In the genomic region with DNA sequence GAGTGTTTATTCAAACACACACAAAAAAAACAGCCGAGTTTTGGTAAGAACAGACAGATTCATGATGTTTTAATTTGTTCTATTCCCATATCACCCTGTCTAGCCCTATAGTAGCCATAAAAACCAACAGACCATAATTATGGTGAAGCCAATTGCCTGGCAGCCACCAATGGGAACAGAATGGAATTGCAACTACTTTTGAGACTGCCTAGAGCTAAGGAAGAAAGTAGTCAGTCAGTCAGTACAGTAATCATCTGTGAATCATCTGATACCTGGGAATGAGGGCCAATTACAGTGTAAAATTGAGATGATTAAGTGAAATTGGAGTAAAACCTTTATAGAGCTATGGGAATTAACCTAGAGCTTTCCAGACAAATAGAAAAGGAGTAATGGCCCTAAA, we compare ENCODE assay signal across 24 cellular contexts.
DNase-seq lines count a peak whose midpoint lies in the region; ATAC-seq and TF ChIP-seq lines count a peak whose summit lies in the region.
"Had no signal": no experiment of that assay in that cellular context is flagged by ENCODE, and none has a peak within 500 bp of the region (broad histone marks: within the 10 kb centered on the region; RNA-seq: fewer than 3 reads in every experiment).

No MANE protein-coding gene starts in this region.

- intact Hi-C loops in heart left ventricle (cut with DNase I), result no loop called here

- H3K4me3 ChIP-seq in epithelial cell of esophagus (ENCODE audit: low read length) (no peak overlapping the region), H7 (ENCODE audit: insufficient read depth, low read depth, low read length) (no peak overlapping the region), heart left ventricle (no peak overlapping the region)
- H3K4me3 ChIP-seq: adrenal gland, sigmoid colon, suprapubic skin had no signal

- ATAC-seq in HG02571 (IDR thresholded peaks at IDR 0.05; ENCODE audit: unreplicated experiment), result no peak
- ATAC-seq in heart left ventricle, result no peak
- ATAC-seq: activated CD4-positive, CD25-positive, alpha-beta regulatory T cell treated with anti-CD3 and anti-CD28 coated beads, Interleukin-2, amount 50 U/mL, for 24 hours; left lobe of liver; stimulated activated naive B cell treated with anti-CD40 and anti-IgM and Interleukin-4, amounts not matched to agents 10 μg/mL and 1 μg/mL and 100 μg/mL, for 72 hours had no signal

- no peak for TF ChIP-seq POLR2A in heart left ventricle (IDR thresholded peaks at IDR 0.05)

- H3K9me3 ChIP-seq in heart left ventricle, result peaks cover 0 to 8% (median 0%) of the 10 kb centered on the region in 12 donors
- H3K9me3 ChIP-seq: adrenal gland, neutrophil had no signal

- DNase-seq in NCI-H2081 (lab: John Stamatoyannopoulos, UW) (peak; percentile 3 to 40), NCI-H2081 treated with DMSO at 0.1 percent for 48 hours (lab: John Stamatoyannopoulos, UW) (no peak), RKO (ENCODE audit: low spot score) (peak; percentile 40), epithelial cell of esophagus (ENCODE audit: low read depth) (peak; percentile 55), H7 (no peak), NCI-H446 treated with DMSO at 0.1 percent for 48 hours (lab: John Stamatoyannopoulos, UW) (no peak), heart left ventricle (no peak)
- DNase-seq: 8988T; activated CD4-positive, alpha-beta T cell treated with anti-CD3 and anti-CD28 coated beads, Interleukin-2, amount 50 U/mL, for 48 hours; activated naive CD4-positive, alpha-beta T cell treated with anti-CD3 and anti-CD28 coated beads for 36 hours; adrenal gland; CD4-positive, alpha-beta memory T cell; immature natural killer cell; NCI-H1105 treated with DMSO at 0.1 percent for 48 hours; SHP77 treated with DMSO at 0.1 percent for 48 hours; sigmoid colon; stimulated activated CD4-positive, alpha-beta T cell treated with anti-CD3 and anti-CD28 coated beads, Interleukin-4, amount 100 ng/mL, for 4 hours; stimulated activated naive B cell treated with anti-CD40 and anti-IgM and Interleukin-4, amounts not matched to agents 10 μg/mL and 1 μg/mL and 100 μg/mL, for 72 hours had no signal

- peak; percentile 28 for TF ChIP-seq CTCF in epithelial cell of esophagus (IDR thresholded peaks at IDR 0.05; ENCODE audit: insufficient read depth, low read depth, low read length, missing control alignments)
- TF ChIP-seq CTCF in heart left ventricle (IDR thresholded peaks at IDR 0.05), result no peak

- H3K27me3 ChIP-seq in H7 (ENCODE audit: control insufficient read depth, insufficient read depth, low read length) (no peaks in the 10 kb centered on the region), heart left ventricle (no peaks in the 10 kb centered on the region)
- H3K27me3 ChIP-seq: adrenal gland, neutrophil, sigmoid colon, suprapubic skin had no signal

- no peaks in the 10 kb centered on the region for H3K4me1 ChIP-seq in heart left ventricle
- H3K4me1 ChIP-seq: adrenal gland, sigmoid colon, suprapubic skin had no signal

- H3K36me3 ChIP-seq in H7 (replicated peaks; ENCODE audit: control insufficient read depth, insufficient read depth, low read length) (no peaks in the 10 kb centered on the region), heart left ventricle (no peaks in the 10 kb centered on the region)
- H3K36me3 ChIP-seq: adrenal gland, neutrophil, sigmoid colon, suprapubic skin had no signal

- H3K27ac ChIP-seq in heart left ventricle, result no peak overlapping the region
- H3K27ac ChIP-seq: adrenal gland, epithelial cell of prostate, neutrophil, sigmoid colon, suprapubic skin had no signal

- 28 to 48% (median 42%) methylated on average over 1 of the region's 1 CpG for WGBS in heart left ventricle, 4 donors

Comparison
In these comparisons a context has a peak if more than half of its experiments do, and no peak if none do; other contexts are left out.
1. DNase-seq: peak in NCI-H2081 (2 of 2), RKO (single experiment) and epithelial cell of esophagus (single experiment); none in NCI-H2081 treated with DMSO at 0.1 percent for 48 hours (single experiment), H7 (single experiment), NCI-H446 treated with DMSO at 0.1 percent for 48 hours (single experiment) and heart left ventricle (0 of 5).